ENCODE assay signal across 1 cellular context in genomic region chr4:111883557-111883999, GRCh38.
TF ChIP-seq lines count a peak whose summit lies in the region.

No MANE protein-coding gene starts in this region.

TF ChIP-seq in HepG2, 621 proteins besides CTCF, POLR2A, EP300 and RAD21 (continued from another document):
- TF ChIP-seq SPEN (CRISPR knock-in tag; IDR thresholded peaks at IDR 0.05; ENCODE audit: low read depth) (no peak), NR1H2 (CRISPR knock-in tag; IDR thresholded peaks at IDR 0.05; ENCODE audit: borderline replicate concordance, low read depth) (no peak), HNF1B (CRISPR knock-in tag; IDR thresholded peaks at IDR 0.05) (no peak), ELF1 (CRISPR knock-in tag; IDR thresholded peaks at IDR 0.05) (no peak), SMAD9 (CRISPR knock-in tag; IDR thresholded peaks at IDR 0.05) (no peak), GRHL1 (CRISPR knock-in tag; conservative IDR thresholded peaks at IDR 0.05) (no peak), RAD51 (IDR thresholded peaks at IDR 0.05; ENCODE audit: borderline replicate concordance) (no peak), ARID2 (CRISPR knock-in tag; IDR thresholded peaks at IDR 0.05; ENCODE audit: borderline replicate concordance) (no peak)
